In the genomic region with DNA sequence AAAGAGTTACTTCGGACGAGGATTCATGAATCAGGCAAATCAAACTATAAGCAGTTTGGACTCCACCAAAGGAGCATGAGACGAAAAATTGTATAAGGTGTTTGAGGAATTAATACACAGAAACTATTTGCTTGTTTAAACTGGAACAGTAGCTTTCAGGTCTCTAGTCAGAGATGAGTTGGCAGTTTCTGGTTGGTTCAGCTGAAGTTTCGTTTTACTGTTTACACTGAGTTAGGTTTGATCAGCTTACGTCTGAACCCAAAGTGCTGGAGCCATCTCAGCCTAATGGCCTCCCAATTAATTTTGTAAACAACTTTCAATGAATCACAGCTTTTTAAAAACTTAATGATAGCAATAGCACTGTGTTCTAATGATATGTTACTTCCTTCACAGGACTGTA, we compare ENCODE assay signal across 13 cellular contexts.
A peak's percentile ranks its signal among the peaks of the same experiment; 100 is the strongest.
DNase-seq lines count a peak whose midpoint lies in the region; ATAC-seq and TF ChIP-seq lines count a peak whose summit lies in the region.
"Had no signal": no experiment of that assay in that cellular context is flagged by ENCODE, and none has a peak within 500 bp of the region (broad histone marks: within the 10 kb centered on the region; RNA-seq: fewer than 3 reads in every experiment).

No MANE protein-coding gene starts in this region.

- in situ Hi-C loops in SK-MEL-5 (cut with HindIII; ENCODE audit: low pct_unique_long_range_greater_than_20kb, low sequenced_read_pairs), result no loop called here

- H3K4me1 Mint-ChIP-seq in progenitor cell of endocrine pancreas (ENCODE audit: low read depth), result peaks cover 3% of the 10 kb centered on the region
- H3K4me1 Mint-ChIP-seq: activated CD4-positive, alpha-beta T cell treated with anti-CD3 and anti-CD28 coated beads, Interleukin-2, amount 10 ng/mL, durations not matched to agents 7 days and 5 days; activated naive CD4-positive, alpha-beta T cell treated with anti-CD3 and anti-CD28 coated beads, Interleukin-2, amount 50 U/mL, for 24 hours had no signal

- ATAC-seq in GM21529 (IDR thresholded peaks at IDR 0.05; ENCODE audit: unreplicated experiment) (peak; percentile 51), HG03457 (IDR thresholded peaks at IDR 0.05; ENCODE audit: unreplicated experiment) (peak; percentile 77), HG02981 (IDR thresholded peaks at IDR 0.05; ENCODE audit: unreplicated experiment) (no peak)

- DNase-seq in Daoy (ENCODE audit: low read depth) (peak; percentile 77), SK-MEL-5 (ENCODE audit: low read depth, low spot score) (peak; percentile 74), progenitor cell of endocrine pancreas (ENCODE audit: low spot score, unreplicated experiment) (no peak), DMS 273 (lab: John Stamatoyannopoulos, UW; ENCODE audit: unreplicated experiment) (no peak)
- DNase-seq in activated naive CD4-positive, alpha-beta T cell (lab: John Stamatoyannopoulos, UW), result no peak
- DNase-seq: activated CD4-positive, alpha-beta T cell treated with anti-CD3 and anti-CD28 coated beads, Interleukin-2, amount 10 ng/mL, durations not matched to agents 7 days and 5 days; AML-193; head of caudate nucleus; MV-4-11 had no signal

- no peak overlapping the region for H3K4me3 Mint-ChIP-seq in progenitor cell of endocrine pancreas (ENCODE audit: low read depth)
- H3K4me3 Mint-ChIP-seq: activated CD4-positive, alpha-beta T cell treated with anti-CD3 and anti-CD28 coated beads, Interleukin-2, amount 10 ng/mL, durations not matched to agents 7 days and 5 days; activated naive CD4-positive, alpha-beta T cell treated with anti-CD3 and anti-CD28 coated beads, Interleukin-2, amount 50 U/mL, for 24 hours had no signal

- no peak overlapping the region for H3K27ac Mint-ChIP-seq in progenitor cell of endocrine pancreas
- H3K27ac Mint-ChIP-seq: activated CD4-positive, alpha-beta T cell treated with anti-CD3 and anti-CD28 coated beads, Interleukin-2, amount 10 ng/mL, durations not matched to agents 7 days and 5 days; activated naive CD4-positive, alpha-beta T cell treated with anti-CD3 and anti-CD28 coated beads, Interleukin-2, amount 50 U/mL, for 24 hours had no signal

- H3K36me3 Mint-ChIP-seq in progenitor cell of endocrine pancreas (ENCODE audit: insufficient read depth), result no peaks in the 10 kb centered on the region
- H3K36me3 Mint-ChIP-seq: activated naive CD4-positive, alpha-beta T cell treated with anti-CD3 and anti-CD28 coated beads, Interleukin-2, amount 50 U/mL, for 24 hours had no signal

- no peaks in the 10 kb centered on the region for H3K27me3 Mint-ChIP-seq in progenitor cell of endocrine pancreas
- H3K27me3 Mint-ChIP-seq: activated CD4-positive, alpha-beta T cell treated with anti-CD3 and anti-CD28 coated beads, Interleukin-2, amount 10 ng/mL, durations not matched to agents 7 days and 5 days; activated naive CD4-positive, alpha-beta T cell treated with anti-CD3 and anti-CD28 coated beads, Interleukin-2, amount 50 U/mL, for 24 hours had no signal

- no peaks in the 10 kb centered on the region for H3K9me3 Mint-ChIP-seq in progenitor cell of endocrine pancreas (ENCODE audit: low read depth)
- H3K9me3 Mint-ChIP-seq: activated CD4-positive, alpha-beta T cell treated with anti-CD3 and anti-CD28 coated beads, Interleukin-2, amount 10 ng/mL, durations not matched to agents 7 days and 5 days had no signal

- no peak for TF ChIP-seq CTCF in progenitor cell of endocrine pancreas (IDR thresholded peaks at IDR 0.05; ENCODE audit: unreplicated experiment)

Comparison
In these comparisons a context has a peak if more than half of its experiments do, and no peak if none do; other contexts are left out.
1. DNase-seq: peak in Daoy (single experiment) and SK-MEL-5 (single experiment); none in progenitor cell of endocrine pancreas (single experiment), activated naive CD4-positive, alpha-beta T cell (0 of 4) and DMS 273 (single experiment).